ENCODE assay signal across 16 cellular contexts in genomic region chrX:28120076-28120475, GRCh38.
"Had no signal": no experiment of that assay in that cellular context is flagged by ENCODE, and none has a peak within 500 bp of the region (broad histone marks: within the 10 kb centered on the region; RNA-seq: fewer than 3 reads in every experiment).

No MANE protein-coding gene starts in this region.

- H3K27me3 ChIP-seq: gastrocnemius medialis had no signal

- H3K27me3 Mint-ChIP-seq: activated CD4-positive, alpha-beta memory T cell treated with anti-CD3 and anti-CD28 coated beads for 36 hours; activated CD4-positive, alpha-beta T cell treated with anti-CD3 and anti-CD28 coated beads for 36 hours; activated naive CD8-positive, alpha-beta T cell treated with anti-CD3 and anti-CD28 coated beads for 36 hours had no signal

- H3K4me1 ChIP-seq: gastrocnemius medialis, left ventricle myocardium inferior had no signal

- H3K36me3 ChIP-seq: gastrocnemius medialis, left ventricle myocardium inferior had no signal

- H3K4me3 Mint-ChIP-seq: activated CD4-positive, alpha-beta memory T cell treated with anti-CD3 and anti-CD28 coated beads for 36 hours; activated CD4-positive, alpha-beta T cell treated with anti-CD3 and anti-CD28 coated beads for 36 hours; activated naive CD8-positive, alpha-beta T cell treated with anti-CD3 and anti-CD28 coated beads for 36 hours; endodermal cell had no signal

- H3K4me3 ChIP-seq: dorsolateral prefrontal cortex, gastrocnemius medialis, left ventricle myocardium inferior had no signal

- FAIRE-seq: colon, kidney had no signal

- H3K36me3 Mint-ChIP-seq: activated CD4-positive, alpha-beta memory T cell treated with anti-CD3 and anti-CD28 coated beads for 36 hours; activated naive CD8-positive, alpha-beta T cell treated with anti-CD3 and anti-CD28 coated beads for 36 hours had no signal

- H3K9me3 Mint-ChIP-seq: endodermal cell had no signal

- H3K9me3 ChIP-seq: gastrocnemius medialis, left ventricle myocardium inferior had no signal

- H3K27ac ChIP-seq: dorsolateral prefrontal cortex, gastrocnemius medialis, left ventricle myocardium inferior had no signal

- H3K27ac Mint-ChIP-seq: activated CD4-positive, alpha-beta memory T cell treated with anti-CD3 and anti-CD28 coated beads for 36 hours; activated CD4-positive, alpha-beta T cell treated with anti-CD3 and anti-CD28 coated beads for 36 hours; activated naive CD8-positive, alpha-beta T cell treated with anti-CD3 and anti-CD28 coated beads for 36 hours; endodermal cell had no signal

- H3K4me1 Mint-ChIP-seq: activated CD4-positive, alpha-beta T cell treated with anti-CD3 and anti-CD28 coated beads for 36 hours; activated naive CD8-positive, alpha-beta T cell treated with anti-CD3 and anti-CD28 coated beads for 36 hours had no signal

- DNase-seq: activated CD4-positive, alpha-beta memory T cell treated with anti-CD3 and anti-CD28 coated beads for 36 hours; activated CD4-positive, alpha-beta T cell treated with anti-CD3 and anti-CD28 coated beads for 36 hours; activated naive CD8-positive, alpha-beta T cell treated with anti-CD3 and anti-CD28 coated beads for 36 hours; activated T-cell treated with anti-CD3 and anti-CD28 coated beads for 4 hours; amniotic stem cell; caudate nucleus; dorsolateral prefrontal cortex; endodermal cell; erythroblast; gastrocnemius medialis; head of caudate nucleus; kidney; left ventricle myocardium inferior; stimulated activated naive CD4-positive, alpha-beta T cell; T-helper 2 cell had no signal

- ATAC-seq: activated CD4-positive, alpha-beta T cell treated with anti-CD3 and anti-CD28 coated beads for 36 hours; gastrocnemius medialis had no signal
